18 cellular contexts compared by ENCODE assay signal in genomic region chr7:4996696-4997222, GRCh38. TPM values are rescaled to one million over a fixed set of nuclear protein-coding genes. Genes with fewer than 3 reads are reported as not detected.
DNase-seq lines count a peak whose midpoint lies in the region; ATAC-seq, FAIRE-seq and TF ChIP-seq lines count a peak whose summit lies in the region.
"Had no signal": no experiment of that assay in that cellular context is flagged by ENCODE, and none has a peak within 500 bp of the region (broad histone marks: within the 10 kb centered on the region; RNA-seq: fewer than 3 reads in every experiment).

No MANE protein-coding gene starts in this region.

- H3K4me3 Mint-ChIP-seq in endothelial cell (ENCODE audit: unreplicated experiment) (peak overlapping the region; percentile 42), Calu3 (ENCODE audit: low read depth, unreplicated experiment) (no peak overlapping the region)
- H3K4me3 Mint-ChIP-seq: CD4-positive, CD25-positive, alpha-beta regulatory T cell had no signal

- FAIRE-seq in GM12891 (lab: Jason Lieb, UNC), result no peak
- FAIRE-seq: GM18507 had no signal

- ATAC-seq in HG02610 (IDR thresholded peaks at IDR 0.05; ENCODE audit: unreplicated experiment), result no peak

- no peak for TF ChIP-seq CTCF in endothelial cell (IDR thresholded peaks at IDR 0.05; ENCODE audit: unreplicated experiment)
- peak; percentile 7 for TF ChIP-seq CTCF in retinal pigment epithelial cell (conservative IDR thresholded peaks at IDR 0.05; ENCODE audit: low read depth, low read length)
- TF ChIP-seq CTCF in Calu3 (IDR thresholded peaks at IDR 0.05; ENCODE audit: unreplicated experiment), result no peak

- peaks cover under 1% of the 10 kb centered on the region for H3K27me3 Mint-ChIP-seq in endothelial cell (ENCODE audit: unreplicated experiment)
- H3K27me3 Mint-ChIP-seq in Calu3 (ENCODE audit: unreplicated experiment), result no peaks in the 10 kb centered on the region

- peak; percentile 23 for DNase-seq in 8988T
- DNase-seq in HEK293T (ENCODE audit: extremely low spot score), result no peak
- no peak for DNase-seq in endothelial cell (ENCODE audit: low spot score)
- no peak for DNase-seq in retinal pigment epithelial cell (ENCODE audit: low read depth)
- DNase-seq in GM12891 (ENCODE audit: insufficient read length, low spot score), result no peak
- no peak for DNase-seq in NCI-H526 treated with DMSO at 0.1 percent for 48 hours (lab: John Stamatoyannopoulos, UW)
- DNase-seq in Calu3, result no peak
- DNase-seq: ACHN; CD4-positive, CD25-positive, alpha-beta regulatory T cell; DMS 273 treated with DMSO at 0.1 percent for 48 hours; GM23248; HCEC 1CT; IMR-90 had no signal

- no peak for TF ChIP-seq POLR2A in GM12891 (IDR thresholded peaks at IDR 0.05; ENCODE audit: low read depth, low read length)

- CTCF ChIA-PET in HEK293T (lab: Yijun Ruan, JAX) (no interaction called here), Calu3 (lab: Charles Lee) (no interaction called here)

- peaks cover 49% of the 10 kb centered on the region for H3K36me3 Mint-ChIP-seq in endothelial cell (ENCODE audit: low read depth, unreplicated experiment)
- peaks cover 39% of the 10 kb centered on the region for H3K36me3 Mint-ChIP-seq in Calu3 (ENCODE audit: insufficient read depth, unreplicated experiment)

- H3K4me1 Mint-ChIP-seq in endothelial cell (ENCODE audit: unreplicated experiment) (peaks cover 2% of the 10 kb centered on the region), Calu3 (ENCODE audit: low read depth, unreplicated experiment) (no peaks in the 10 kb centered on the region)

- H3K27ac Mint-ChIP-seq in endothelial cell (ENCODE audit: unreplicated experiment) (no peak overlapping the region), Calu3 (ENCODE audit: unreplicated experiment) (no peak overlapping the region)

- H3K9me3 Mint-ChIP-seq in endothelial cell (ENCODE audit: unreplicated experiment) (no peaks in the 10 kb centered on the region), Calu3 (ENCODE audit: low read depth, unreplicated experiment) (no peaks in the 10 kb centered on the region)

- POLR2A ChIA-PET in HEK293T (lab: Yijun Ruan, JAX), result no interaction called here

- BruUV-seq in Calu3 (replicated peaks; lab: Mats Ljungman, UMichigan), result no TSS peak

- intact Hi-C loops in Calu3 (cut with micrococcal nuclease; ENCODE audit: unreplicated experiment), result no loop called here

- H3K4me3 ChIP-seq in retinal pigment epithelial cell (ENCODE audit: low read length), result no peak overlapping the region
- H3K4me3 ChIP-seq: BLaER1 treated with 17β-estradiol and CSF1 and Interleukin-3, amounts not matched to agents 10 nM and 100 nM; GM23248 had no signal

TF ChIP-seq in HEK293T, 16 proteins besides CTCF, POLR2A, EP300 and RAD21:
- peak; percentile 28; the same call in 1 of the 2 replicates for TF ChIP-seq PKNOX1 (IDR thresholded peaks at IDR 0.05)
- TF ChIP-seq LEF1 (IDR thresholded peaks at IDR 0.05; ENCODE audit: borderline replicate concordance), result no peak
- no peak for TF ChIP-seq NFRKB (IDR thresholded peaks at IDR 0.05)

TF ChIP-seq in GM12891, 5 proteins besides CTCF, POLR2A, EP300 and RAD21:
- TF ChIP-seq POLR2AphosphoS5 (IDR thresholded peaks at IDR 0.05; ENCODE audit: low read depth, low read length) (no peak), SPI1 (IDR thresholded peaks at IDR 0.05; ENCODE audit: low read depth, low read length) (no peak), POU2F2 (IDR thresholded peaks at IDR 0.05; ENCODE audit: low read depth, low read length) (no peak), TAF1 (IDR thresholded peaks at IDR 0.05; ENCODE audit: low read depth, low read length) (no peak), PAX5 (IDR thresholded peaks at IDR 0.05; ENCODE audit: insufficient read depth, low read length, severe bottlenecking) (no peak)

RNA-seq across cellular contexts. Expression of gene MMD2, which starts 37.8 kb away (rescaled TPM):
- total RNA-seq in endothelial cell (ENCODE audit: unreplicated experiment), result not detected
- polyA plus RNA-seq in GM12891 (2012; ENCODE audit: low read depth, missing spikeins), result not detected
- not detected in 2 replicates for total RNA-seq in Calu3 (2022)
- total RNA-seq: A172; CD4-positive, CD25-positive, alpha-beta regulatory T cell; Daoy; GM23248; IMR-90 had no signal
- polyA plus RNA-seq: CD4-positive, CD25-positive, alpha-beta regulatory T cell; GM23248; IMR-90 had no signal

RNA-seq across cellular contexts. Expression of gene RBAK, which starts 48.9 kb away (rescaled TPM):
- total RNA-seq in endothelial cell (ENCODE audit: unreplicated experiment), result 16.4 TPM
- 4.8 TPM for polyA plus RNA-seq in GM12891 (2012; ENCODE audit: low read depth, missing spikeins)
- total RNA-seq in Calu3 (2022), result 14.8 and 15.7 TPM in 2 replicates
